In the genomic region with DNA sequence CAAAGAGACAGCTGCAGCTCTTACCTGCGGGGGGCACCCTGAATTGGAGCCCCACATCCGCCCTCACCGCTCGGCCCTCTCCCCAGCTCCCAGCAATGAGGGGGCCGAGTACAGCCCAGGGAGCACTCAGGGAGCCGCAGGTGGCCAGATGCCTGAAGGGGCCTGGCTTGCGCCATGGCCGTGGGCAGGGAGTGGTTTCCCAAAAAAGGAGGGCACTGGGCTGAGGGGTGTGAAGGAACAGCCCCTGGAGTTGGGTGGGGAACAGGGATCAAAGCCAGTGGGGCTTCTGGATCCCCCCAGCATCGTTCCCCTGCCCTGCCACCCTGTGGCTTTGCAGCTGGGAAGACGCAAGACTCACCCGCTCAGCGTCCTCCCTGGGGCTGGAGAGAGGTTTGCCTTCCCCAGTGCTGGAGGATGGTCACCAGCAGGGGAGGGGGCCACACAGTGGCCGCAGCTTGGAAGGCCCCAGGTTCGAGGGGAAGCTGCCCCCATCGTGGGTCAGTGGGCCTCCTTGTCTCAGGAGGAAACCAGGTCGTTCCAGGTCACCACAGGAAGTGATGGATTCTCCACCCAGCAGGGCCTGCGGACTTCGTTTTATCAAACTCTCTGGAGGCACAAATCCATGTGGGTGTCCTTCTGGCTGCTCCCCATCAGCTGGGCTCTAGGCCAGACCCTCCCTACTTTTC, we compare ENCODE assay signal across 23 cellular contexts.
"Had no signal": no experiment of that assay in that cellular context is flagged by ENCODE, and none has a peak within 500 bp of the region (broad histone marks: within the 10 kb centered on the region; RNA-seq: fewer than 3 reads in every experiment).

No MANE protein-coding gene starts in this region.

- DNase-seq: activated CD4-positive, alpha-beta memory T cell treated with anti-CD3 and anti-CD28 coated beads for 36 hours; activated CD4-positive, alpha-beta T cell treated with anti-CD3 and anti-CD28 coated beads for 36 hours; activated CD8-positive, alpha-beta memory T cell treated with anti-CD3 and anti-CD28 coated beads, Interleukin-2, amount 10 ng/mL, durations not matched to agents 7 days and 5 days; activated effector memory CD4-positive, alpha-beta T cell treated with Interleukin-2 at 50 U/mL for 16 hours; activated T-cell treated with anti-CD3 and anti-CD28 coated beads, Interleukin-2, amount 50 U/mL, for 4 hours; amniotic stem cell; caudate nucleus; colonic mucosa; kidney; mesendoderm; stimulated activated CD4-positive, alpha-beta T cell treated with anti-CD3 and anti-CD28 coated beads, Interleukin-12 subunit alpha, Interleukin-12 subunit beta, amount 100 ng/mL, for 4 hours; stimulated activated CD4-positive, alpha-beta T cell treated with anti-CD3 and anti-CD28 coated beads, Interleukin-2, amount 100 ng/mL, for 24 hours; T-helper 17 cell; WERI-Rb-1 had no signal

- H3K4me3 Mint-ChIP-seq: activated CD4-positive, alpha-beta memory T cell treated with anti-CD3 and anti-CD28 coated beads for 36 hours; activated CD4-positive, alpha-beta T cell treated with anti-CD3 and anti-CD28 coated beads for 36 hours; activated CD8-positive, alpha-beta memory T cell treated with anti-CD3 and anti-CD28 coated beads, Interleukin-2, amount 10 ng/mL, durations not matched to agents 7 days and 5 days; activated naive CD4-positive, alpha-beta T cell treated with anti-CD3 and anti-CD28 coated beads, Interleukin-2, amount 50 U/mL, for 24 hours; activated T-cell treated with anti-CD3 and anti-CD28 coated beads, Interleukin-2, amount 50 U/mL, for 4 hours; nephron progenitor cell; T-helper 17 cell had no signal

- H3K9me3 ChIP-seq: colonic mucosa, left lung, psoas muscle, right lobe of liver, tibial artery, uterus had no signal

- H3K4me3 ChIP-seq: colonic mucosa, hepatocyte, left lung, psoas muscle, right lobe of liver, tibial artery, uterus had no signal

- H3K36me3 Mint-ChIP-seq: activated CD4-positive, alpha-beta memory T cell treated with anti-CD3 and anti-CD28 coated beads for 36 hours; activated CD8-positive, alpha-beta memory T cell treated with anti-CD3 and anti-CD28 coated beads, Interleukin-2, amount 10 ng/mL, durations not matched to agents 7 days and 5 days; activated naive CD4-positive, alpha-beta T cell treated with anti-CD3 and anti-CD28 coated beads, Interleukin-2, amount 50 U/mL, for 24 hours had no signal

- H3K9me3 Mint-ChIP-seq: nephron progenitor cell had no signal

- FAIRE-seq: kidney had no signal

- H3K4me1 ChIP-seq: colonic mucosa, left lung, psoas muscle, right lobe of liver, tibial artery, uterus had no signal

- H3K27me3 ChIP-seq: colonic mucosa, hepatocyte, left lung, right lobe of liver, uterus had no signal

- ATAC-seq: activated CD8-positive, alpha-beta memory T cell treated with anti-CD3 and anti-CD28 coated beads, Interleukin-2, amount 10 ng/mL, durations not matched to agents 7 days and 5 days; activated T-cell treated with anti-CD3 and anti-CD28 coated beads, Interleukin-2, amount 50 U/mL, for 4 hours; esophagus mucosa; left lung; psoas muscle; right lobe of liver; T-helper 17 cell had no signal

- H3K27me3 Mint-ChIP-seq: activated CD4-positive, alpha-beta T cell treated with anti-CD3 and anti-CD28 coated beads for 36 hours; activated CD8-positive, alpha-beta memory T cell treated with anti-CD3 and anti-CD28 coated beads, Interleukin-2, amount 10 ng/mL, durations not matched to agents 7 days and 5 days; activated naive CD4-positive, alpha-beta T cell treated with anti-CD3 and anti-CD28 coated beads, Interleukin-2, amount 50 U/mL, for 24 hours had no signal

- H3K27ac ChIP-seq: colonic mucosa, hepatocyte, left lung, psoas muscle, right lobe of liver, tibial artery, uterus, WERI-Rb-1 had no signal

- H3K4me1 Mint-ChIP-seq: activated CD8-positive, alpha-beta memory T cell treated with anti-CD3 and anti-CD28 coated beads, Interleukin-2, amount 10 ng/mL, durations not matched to agents 7 days and 5 days; T-helper 17 cell had no signal

- H3K36me3 ChIP-seq: colonic mucosa, left lung, right lobe of liver, tibial artery, uterus, WERI-Rb-1 had no signal

- H3K27ac Mint-ChIP-seq: activated CD4-positive, alpha-beta memory T cell treated with anti-CD3 and anti-CD28 coated beads for 36 hours; activated CD4-positive, alpha-beta T cell treated with anti-CD3 and anti-CD28 coated beads for 36 hours; nephron progenitor cell; T-helper 17 cell had no signal
